In the genomic region with DNA sequence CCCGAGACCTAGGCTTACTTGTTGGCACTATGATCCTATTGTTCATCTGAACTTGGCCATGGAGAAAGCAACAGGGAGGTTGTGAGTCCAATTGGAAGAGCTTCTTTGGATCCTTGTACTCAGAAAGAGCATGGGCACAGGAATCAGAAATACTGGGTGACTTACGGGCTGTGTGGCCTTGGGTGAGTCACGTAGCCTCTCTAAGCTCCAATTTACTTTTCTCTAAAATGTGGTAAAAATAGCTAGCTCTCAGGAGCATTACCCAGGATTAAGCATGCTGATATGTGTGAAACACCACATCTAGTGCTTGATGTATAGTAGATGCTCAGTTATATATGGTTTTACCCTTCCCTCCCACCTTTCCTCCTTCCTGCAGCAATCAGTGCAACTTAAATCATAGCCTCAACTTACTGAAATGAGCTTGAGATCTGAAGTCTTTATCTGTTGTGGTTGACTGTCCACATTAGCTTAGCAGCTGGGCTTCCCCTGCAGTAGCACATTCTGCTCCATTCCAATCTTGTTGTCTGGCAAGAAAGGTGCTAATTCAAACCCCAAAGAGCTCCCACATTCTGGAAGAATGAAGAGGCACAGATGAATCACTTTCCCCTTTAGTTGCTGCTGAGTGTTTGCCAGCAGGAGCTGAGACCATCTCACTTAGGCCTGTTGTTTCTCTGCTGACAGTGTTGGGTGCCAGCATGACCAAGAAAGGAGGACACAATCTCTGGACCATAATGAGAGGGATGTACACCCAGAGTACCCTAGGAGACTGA, we compare ENCODE assay signal across 15 cellular contexts.
DNase-seq lines count a peak whose midpoint lies in the region; ATAC-seq, FAIRE-seq and TF ChIP-seq lines count a peak whose summit lies in the region.
"Had no signal": no experiment of that assay in that cellular context is flagged by ENCODE, and none has a peak within 500 bp of the region (broad histone marks: within the 10 kb centered on the region; RNA-seq: fewer than 3 reads in every experiment).

No MANE protein-coding gene starts in this region.

- no peak overlapping the region for H3K4me3 ChIP-seq in MG63
- H3K4me3 ChIP-seq in astrocyte (ENCODE audit: insufficient read depth, low read depth, low read length): no peak overlapping the region

- no peak overlapping the region for H3K4me2 ChIP-seq in astrocyte (ENCODE audit: low read length)

- peak; percentile 68 for DNase-seq in MG63
- DNase-seq in astrocyte (ENCODE audit: low read depth): peak; percentile 74
- peak; percentile 13 for DNase-seq in iris pigment epithelial cell (ENCODE audit: low read depth)
- DNase-seq in occipital lobe (lab: John Stamatoyannopoulos, UW): peak; percentile 42
- no peak for DNase-seq in epidermal melanocyte (ENCODE audit: insufficient read length, low spot score)
- no peak for DNase-seq in NCI-H2081 (lab: John Stamatoyannopoulos, UW)
- DNase-seq: CD4-positive, CD25-positive, alpha-beta regulatory T cell; GOT3; NCI-H1105 treated with DMSO at 0.1 percent for 48 hours; NCI-H1694 treated with DMSO at 0.1 percent for 48 hours; NK-92 treated with Interleukin-12 subunit alpha and Interleukin-12 subunit beta, amount 100 ng/mL, for 24 hours had no signal

- no peaks in the 10 kb centered on the region for H3K9me3 Mint-ChIP-seq in astrocyte (ENCODE audit: unreplicated experiment)

- no peaks in the 10 kb centered on the region for H3K9me3 ChIP-seq in MG63
- no peaks in the 10 kb centered on the region for H3K9me3 ChIP-seq in astrocyte (ENCODE audit: insufficient read depth, low read depth, low read length)

- H3K36me3 ChIP-seq in MG63: no peaks in the 10 kb centered on the region
- no peaks in the 10 kb centered on the region for H3K36me3 ChIP-seq in astrocyte (ENCODE audit: insufficient read depth, low read length)

- H3K79me2 ChIP-seq in astrocyte (ENCODE audit: insufficient read depth, low read length): no peaks in the 10 kb centered on the region

- H3K4me1 ChIP-seq in astrocyte (ENCODE audit: insufficient read depth, low read length): no peaks in the 10 kb centered on the region

- no peak for TF ChIP-seq CTCF in astrocyte (IDR thresholded peaks at IDR 0.05; ENCODE audit: insufficient read depth, low read depth, low read length)

- no peaks in the 10 kb centered on the region for H4K20me1 ChIP-seq in astrocyte (ENCODE audit: insufficient read depth, low read length)

- ATAC-seq in HG02678 (IDR thresholded peaks at IDR 0.05; ENCODE audit: unreplicated experiment) (no peak), GM21576 (IDR thresholded peaks at IDR 0.05; ENCODE audit: unreplicated experiment) (no peak)

- peaks cover 1% of the 10 kb centered on the region for H3K36me3 Mint-ChIP-seq in astrocyte (ENCODE audit: low read depth, unreplicated experiment)
- H3K36me3 Mint-ChIP-seq: CD4-positive, CD25-positive, alpha-beta regulatory T cell had no signal

- H3K27ac ChIP-seq in astrocyte (ENCODE audit: low read depth, low read length): no peak overlapping the region
- H3K27ac ChIP-seq: RWPE1 had no signal

- no peak overlapping the region for H3K4me3 Mint-ChIP-seq in astrocyte (ENCODE audit: unreplicated experiment)
- H3K4me3 Mint-ChIP-seq: B cell; CD4-positive, CD25-positive, alpha-beta regulatory T cell had no signal

- H3K27me3 ChIP-seq in MG63 (no peaks in the 10 kb centered on the region), astrocyte (ENCODE audit: insufficient read depth, low read length) (no peaks in the 10 kb centered on the region)

- H3K4me1 Mint-ChIP-seq in astrocyte (ENCODE audit: low read depth, unreplicated experiment): peaks cover 30% of the 10 kb centered on the region
- H3K4me1 Mint-ChIP-seq: B cell; CD4-positive, CD25-positive, alpha-beta regulatory T cell had no signal

- FAIRE-seq in astrocyte (lab: Jason Lieb, UNC): no peak

- no peak overlapping the region for H2AFZ ChIP-seq in astrocyte (ENCODE audit: low read depth, low read length)

- H3K27me3 Mint-ChIP-seq in astrocyte (ENCODE audit: low read depth, unreplicated experiment): peaks cover 2% of the 10 kb centered on the region
- H3K27me3 Mint-ChIP-seq: B cell had no signal

- H3K9ac ChIP-seq in astrocyte (ENCODE audit: low read length): no peak overlapping the region

- H3K27ac Mint-ChIP-seq in astrocyte (ENCODE audit: unreplicated experiment): peak overlapping the region; percentile 79
- H3K27ac Mint-ChIP-seq: B cell; CD4-positive, CD25-positive, alpha-beta regulatory T cell had no signal

Comparison
In these comparisons a context has a peak if more than half of its experiments do, and no peak if none do; other contexts are left out.
1. DNase-seq: peak in MG63 (single experiment), astrocyte (single experiment), iris pigment epithelial cell (single experiment) and occipital lobe (single experiment); none in epidermal melanocyte (single experiment) and NCI-H2081 (0 of 2).